Comparison of ENCODE assay signal across 16 cellular contexts in the genomic region with DNA sequence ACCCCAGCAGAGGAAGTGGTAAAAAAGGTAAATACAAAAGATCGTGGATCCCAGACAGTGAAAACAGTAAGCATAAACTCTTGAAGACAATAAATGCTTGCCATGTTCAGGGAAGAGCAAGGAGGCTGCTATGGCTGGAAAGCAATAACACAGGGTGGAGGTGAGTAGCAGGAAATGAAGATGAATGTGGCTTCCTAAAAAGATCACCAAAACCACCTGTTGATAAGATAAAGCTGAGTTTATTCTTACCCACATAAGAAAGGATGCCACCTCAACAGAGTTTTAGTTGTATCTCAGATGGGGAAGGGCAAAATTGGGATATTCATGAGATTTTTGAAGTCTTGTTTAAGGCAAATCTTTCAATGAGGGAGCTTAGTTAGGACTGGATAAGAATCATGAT.
DNase-seq lines count a peak whose midpoint lies in the region; ATAC-seq and TF ChIP-seq lines count a peak whose summit lies in the region.
"Had no signal": no experiment of that assay in that cellular context is flagged by ENCODE, and none has a peak within 500 bp of the region (broad histone marks: within the 10 kb centered on the region; RNA-seq: fewer than 3 reads in every experiment).

No MANE protein-coding gene starts in this region.

- H3K27ac ChIP-seq in neural progenitor cell = no peak overlapping the region

- peaks cover 22% of the 10 kb centered on the region for H3K27me3 ChIP-seq in neural progenitor cell

- H3K4me3 Mint-ChIP-seq in natural killer cell (peak overlapping the region; percentile 7), T-helper 17 cell (peak overlapping the region; percentile 46), neural progenitor cell (no peak overlapping the region), type B pancreatic cell (no peak overlapping the region)
- no peak overlapping the region for H3K4me3 Mint-ChIP-seq in natural killer cell treated with Interleukin-12 subunit alpha and Interleukin-12 subunit beta and Interleukin-15 and Interleukin-18, amount 100 ng/mL, for 72 hours
- peak overlapping the region; percentile 4 for H3K4me3 Mint-ChIP-seq in central memory CD8-positive, alpha-beta T cell
- H3K4me3 Mint-ChIP-seq: CD4-positive, alpha-beta T cell had no signal

- no peak for DNase-seq in natural killer cell
- no peak for DNase-seq in natural killer cell treated with Interleukin-12 subunit alpha and Interleukin-12 subunit beta and Interleukin-15 and Interleukin-18, amount 100 ng/mL, for 72 hours (ENCODE audit: low spot score)
- DNase-seq in T-helper 17 cell = no peak
- no peak for DNase-seq in central memory CD8-positive, alpha-beta T cell (ENCODE audit: low spot score in 2 of 2)
- DNase-seq in GM10248 (ENCODE audit: extremely low spot score) = no peak
- no peak for DNase-seq in neural progenitor cell (ENCODE audit: low spot score)
- no peak for DNase-seq in type B pancreatic cell (ENCODE audit: extremely low spot score, unreplicated experiment)
- DNase-seq: ACHN; C1 segment of cervical spinal cord; CD4-positive, alpha-beta T cell; COR-L47; DMS153; DMS79 treated with DMSO at 0.1 percent for 48 hours; EL; KBM-7 had no signal

- ATAC-seq in natural killer cell (no peak), T-helper 17 cell (peak; percentile 71)
- no peak for ATAC-seq in natural killer cell treated with Interleukin-12 subunit alpha and Interleukin-12 subunit beta and Interleukin-15 and Interleukin-18, amount 100 ng/mL, for 72 hours
- no peak for ATAC-seq in central memory CD8-positive, alpha-beta T cell (replicated peaks; ENCODE audit: extremely low read depth, poor library complexity, severe bottlenecking)

- H3K4me2 ChIP-seq in neural progenitor cell = no peak overlapping the region

- intact Hi-C loops in natural killer cell (cut with micrococcal nuclease) = no loop called here

- no peak overlapping the region for H3K27ac Mint-ChIP-seq in natural killer cell
- no peak overlapping the region for H3K27ac Mint-ChIP-seq in natural killer cell treated with Interleukin-12 subunit alpha and Interleukin-12 subunit beta and Interleukin-15 and Interleukin-18, amount 100 ng/mL, for 72 hours
- no peak overlapping the region for H3K27ac Mint-ChIP-seq in T-helper 17 cell
- no peak overlapping the region for H3K27ac Mint-ChIP-seq in central memory CD8-positive, alpha-beta T cell (ENCODE audit: low read depth)
- H3K27ac Mint-ChIP-seq in neural progenitor cell = no peak overlapping the region
- no peak overlapping the region for H3K27ac Mint-ChIP-seq in type B pancreatic cell
- H3K27ac Mint-ChIP-seq: CD4-positive, alpha-beta T cell had no signal

- POLR2A ChIA-PET in GM10248 (lab: Yijun Ruan, JAX) = no interaction called here

- H3K27me3 Mint-ChIP-seq in natural killer cell (ENCODE audit: low read depth in 2 of 2) (no peaks in the 10 kb centered on the region), T-helper 17 cell (no peaks in the 10 kb centered on the region), neural progenitor cell (ENCODE audit: insufficient read depth, low read depth) (no peaks in the 10 kb centered on the region), type B pancreatic cell (peaks cover 28% of the 10 kb centered on the region)
- H3K27me3 Mint-ChIP-seq in natural killer cell treated with Interleukin-12 subunit alpha and Interleukin-12 subunit beta and Interleukin-15 and Interleukin-18, amount 100 ng/mL, for 72 hours = peaks cover 0 to 4% of the 10 kb centered on the region in 2 donors
- peaks cover 9% of the 10 kb centered on the region for H3K27me3 Mint-ChIP-seq in central memory CD8-positive, alpha-beta T cell

- H3K4me1 ChIP-seq in neural progenitor cell = peaks cover 8% of the 10 kb centered on the region
- H3K4me1 ChIP-seq: HAP-1 had no signal

- no peak overlapping the region for H3K4me3 ChIP-seq in neural progenitor cell
- H3K4me3 ChIP-seq: HAP-1 had no signal

- no peaks in the 10 kb centered on the region for H3K79me2 ChIP-seq in neural progenitor cell (ENCODE audit: low read depth)

- no peaks in the 10 kb centered on the region for H4K20me1 ChIP-seq in neural progenitor cell (ENCODE audit: low read depth)

- no peak overlapping the region for H2AFZ ChIP-seq in neural progenitor cell (replicated peaks)

- no peak overlapping the region for H3K9ac ChIP-seq in neural progenitor cell

- H3K36me3 Mint-ChIP-seq in natural killer cell = no peaks in the 10 kb centered on the region
- H3K36me3 Mint-ChIP-seq in natural killer cell treated with Interleukin-12 subunit alpha and Interleukin-12 subunit beta and Interleukin-15 and Interleukin-18, amount 100 ng/mL, for 72 hours = no peaks in the 10 kb centered on the region
- H3K36me3 Mint-ChIP-seq in T-helper 17 cell (ENCODE audit: low read depth) = no peaks in the 10 kb centered on the region
- H3K36me3 Mint-ChIP-seq in central memory CD8-positive, alpha-beta T cell (ENCODE audit: insufficient read depth) = no peaks in the 10 kb centered on the region
- H3K36me3 Mint-ChIP-seq in neural progenitor cell = no peaks in the 10 kb centered on the region
- H3K36me3 Mint-ChIP-seq in type B pancreatic cell = no peaks in the 10 kb centered on the region

- H3K9me3 ChIP-seq in T-helper 17 cell (ENCODE audit: control insufficient read depth, low read length, poor library complexity, severe bottlenecking) = peaks cover 4% of the 10 kb centered on the region
- no peaks in the 10 kb centered on the region for H3K9me3 ChIP-seq in neural progenitor cell (ENCODE audit: low read depth)
- H3K9me3 ChIP-seq: HAP-1 had no signal

- H3K36me3 ChIP-seq in neural progenitor cell = no peaks in the 10 kb centered on the region
- H3K36me3 ChIP-seq: HAP-1 had no signal

- H3K4me1 Mint-ChIP-seq in natural killer cell (peaks cover 13% of the 10 kb centered on the region in 2 donors), T-helper 17 cell (peaks cover 2% of the 10 kb centered on the region), neural progenitor cell (peaks cover 9% of the 10 kb centered on the region), type B pancreatic cell (ENCODE audit: unreplicated experiment) (no peaks in the 10 kb centered on the region)
- H3K4me1 Mint-ChIP-seq in natural killer cell treated with Interleukin-12 subunit alpha and Interleukin-12 subunit beta and Interleukin-15 and Interleukin-18, amount 100 ng/mL, for 72 hours (ENCODE audit: low read depth in 2 of 2) = peaks cover 16 to 17% of the 10 kb centered on the region in 2 donors
- H3K4me1 Mint-ChIP-seq in central memory CD8-positive, alpha-beta T cell = peaks cover 11% of the 10 kb centered on the region

- no peak for TF ChIP-seq CTCF in natural killer cell (IDR thresholded peaks at IDR 0.05)
- no peak for TF ChIP-seq CTCF in GM10248 (IDR thresholded peaks at IDR 0.05; ENCODE audit: control extremely low read depth, extremely low read depth, low read depth, missing control alignments)
- no peak for TF ChIP-seq CTCF in neural progenitor cell (IDR thresholded peaks at IDR 0.05)
- no peak for TF ChIP-seq CTCF in type B pancreatic cell (conservative IDR thresholded peaks at IDR 0.05)

- peaks cover 5 to 6% of the 10 kb centered on the region in 2 donors for H3K9me3 Mint-ChIP-seq in natural killer cell
- peaks cover 4% of the 10 kb centered on the region for H3K9me3 Mint-ChIP-seq in natural killer cell treated with Interleukin-12 subunit alpha and Interleukin-12 subunit beta and Interleukin-15 and Interleukin-18, amount 100 ng/mL, for 72 hours
- H3K9me3 Mint-ChIP-seq in central memory CD8-positive, alpha-beta T cell = peaks cover 4% of the 10 kb centered on the region
- peaks cover 6% of the 10 kb centered on the region for H3K9me3 Mint-ChIP-seq in neural progenitor cell
- H3K9me3 Mint-ChIP-seq in type B pancreatic cell = peaks cover 4% of the 10 kb centered on the region

- H3F3A ChIP-seq in neural progenitor cell (ENCODE audit: low read depth) = no peaks in the 10 kb centered on the region

- CTCF ChIA-PET in GM10248 (lab: Yijun Ruan, JAX) = interaction anchor here (1.1 kb wide), 1 partner anchor 10 kb away, joined by 4 read pairs; no protein-coding TSS in a partner anchor

Comparison
In these comparisons a context has a peak if more than half of its experiments do, and no peak if none do; other contexts are left out.
1. H3K4me3 Mint-ChIP-seq: peak in natural killer cell (single experiment), T-helper 17 cell (single experiment) and central memory CD8-positive, alpha-beta T cell (single experiment); none in natural killer cell treated with Interleukin-12 subunit alpha and Interleukin-12 subunit beta and Interleukin-15 and Interleukin-18, amount 100 ng/mL, for 72 hours (single experiment), neural progenitor cell (single experiment) and type B pancreatic cell (single experiment).